Comparison of ENCODE assay signal across 10 cellular contexts in the genomic region with DNA sequence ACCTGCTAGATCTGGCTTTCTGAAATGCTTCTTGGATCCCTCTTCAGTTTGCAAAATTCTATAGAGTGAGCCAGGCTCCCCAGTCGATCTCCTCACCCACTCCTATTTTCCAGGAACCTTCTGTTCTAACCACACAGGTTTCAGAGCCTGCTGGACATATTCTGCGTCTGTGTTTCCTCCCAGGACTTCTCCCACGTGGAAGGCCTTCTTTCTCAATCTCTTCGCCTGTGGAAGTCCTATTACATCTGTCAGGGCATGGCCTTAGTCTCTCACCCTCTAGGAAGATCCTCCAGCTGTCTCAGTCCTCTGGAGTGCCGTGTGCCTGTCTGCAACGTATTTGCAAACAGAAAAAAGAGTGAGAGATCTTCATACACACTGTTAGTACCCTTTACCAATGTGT. TPM values are rescaled to one million over a fixed set of nuclear protein-coding genes. Genes with fewer than 3 reads are reported as not detected.
A peak's percentile ranks its signal among the peaks of the same experiment; 100 is the strongest.
DNase-seq lines count a peak whose midpoint lies in the region; ATAC-seq and TF ChIP-seq lines count a peak whose summit lies in the region.
"Had no signal": no experiment of that assay in that cellular context is flagged by ENCODE, and none has a peak within 500 bp of the region (broad histone marks: within the 10 kb centered on the region; RNA-seq: fewer than 3 reads in every experiment).

No MANE protein-coding gene starts in this region.

- no peak for ATAC-seq in activated CD8-positive, alpha-beta T cell treated with anti-CD3 and anti-CD28 coated beads, Interleukin-2, amount 10 ng/mL, durations not matched to agents 7 days and 5 days
- no peak for ATAC-seq in HG02610 (IDR thresholded peaks at IDR 0.05; ENCODE audit: unreplicated experiment)
- ATAC-seq in GM21447 (IDR thresholded peaks at IDR 0.05; ENCODE audit: unreplicated experiment), result no peak

- H3K4me1 ChIP-seq in left ventricle myocardium inferior, result peaks cover 40% of the 10 kb centered on the region

- peaks cover 20% of the 10 kb centered on the region for H3K4me1 Mint-ChIP-seq in activated CD8-positive, alpha-beta T cell treated with anti-CD3 and anti-CD28 coated beads, Interleukin-2, amount 10 ng/mL, durations not matched to agents 7 days and 5 days (ENCODE audit: low read depth)

- POLR2A ChIA-PET in activated CD8-positive, alpha-beta T cell treated with anti-CD3 and anti-CD28 coated beads, Interleukin-2, amount 10 ng/mL, durations not matched to agents 7 days and 5 days (lab: Charles Lee), result no interaction called here

- H3K4me3 ChIP-seq in left ventricle myocardium inferior (no peak overlapping the region), skeletal muscle cell (ENCODE audit: low read depth, low read length) (no peak overlapping the region)

- H3K36me3 ChIP-seq in left ventricle myocardium inferior, result peaks cover 7% of the 10 kb centered on the region

- in situ Hi-C loops in KBM-7 (cut with MboI; ENCODE audit: low pct_unique_long_range_greater_than_20kb, low sequenced_read_pairs), result no loop called here

- H3K27ac ChIP-seq in left ventricle myocardium inferior (replicated peaks), result peak overlapping the region; percentile 94

- no peak for TF ChIP-seq CTCF in left ventricle myocardium inferior (IDR thresholded peaks at IDR 0.05; ENCODE audit: borderline replicate concordance)

- CTCF ChIA-PET in activated CD8-positive, alpha-beta T cell treated with anti-CD3 and anti-CD28 coated beads, Interleukin-2, amount 10 ng/mL, durations not matched to agents 7 days and 5 days (lab: Charles Lee), result interaction anchor here (1.0 to 1.6 kb wide), 2 partner anchors 14 to 149 kb away, joined by 3 to 4 read pairs; no protein-coding TSS in a partner anchor

- no peak overlapping the region for H3K4me3 Mint-ChIP-seq in activated CD8-positive, alpha-beta T cell treated with anti-CD3 and anti-CD28 coated beads, Interleukin-2, amount 10 ng/mL, durations not matched to agents 7 days and 5 days

- peak overlapping the region; percentile 1 for H3K27ac Mint-ChIP-seq in activated CD8-positive, alpha-beta T cell treated with anti-CD3 and anti-CD28 coated beads, Interleukin-2, amount 10 ng/mL, durations not matched to agents 7 days and 5 days

- H3K27me3 ChIP-seq in left ventricle myocardium inferior (ENCODE audit: low read depth), result no peaks in the 10 kb centered on the region

- peaks cover 17% of the 10 kb centered on the region for H3K36me3 Mint-ChIP-seq in activated CD8-positive, alpha-beta T cell treated with anti-CD3 and anti-CD28 coated beads, Interleukin-2, amount 10 ng/mL, durations not matched to agents 7 days and 5 days (ENCODE audit: low read depth)

- TF ChIP-seq POLR2A in erythroblast (IDR thresholded peaks at IDR 0.05; ENCODE audit: low read length), result no peak

- no peaks in the 10 kb centered on the region for H3K9me3 Mint-ChIP-seq in activated CD8-positive, alpha-beta T cell treated with anti-CD3 and anti-CD28 coated beads, Interleukin-2, amount 10 ng/mL, durations not matched to agents 7 days and 5 days (ENCODE audit: insufficient read depth)

- no peaks in the 10 kb centered on the region for H3K9me3 ChIP-seq in left ventricle myocardium inferior (replicated peaks)

- intact Hi-C loops in left ventricle myocardium inferior (cut with micrococcal nuclease), result no loop called here

- H3K27me3 Mint-ChIP-seq in activated CD8-positive, alpha-beta T cell treated with anti-CD3 and anti-CD28 coated beads, Interleukin-2, amount 10 ng/mL, durations not matched to agents 7 days and 5 days (ENCODE audit: low read depth), result no peaks in the 10 kb centered on the region

- DNase-seq in GM03348 (ENCODE audit: low spot score) (peak; percentile 62), left ventricle myocardium inferior (peak; percentile 9), skeletal muscle cell (ENCODE audit: low read depth) (peak; percentile 88), erythroblast (lab: John Stamatoyannopoulos, UW) (no peak), KBM-7 (no peak)
- DNase-seq in activated CD8-positive, alpha-beta T cell treated with anti-CD3 and anti-CD28 coated beads, Interleukin-2, amount 10 ng/mL, durations not matched to agents 7 days and 5 days, result no peak
- DNase-seq: activated CD4-positive, alpha-beta T cell treated with anti-CD3 and anti-CD28 coated beads for 1 hour; NCI-H1417 treated with DMSO at 0.1 percent for 48 hours had no signal

RNA-seq across cellular contexts. Expression of gene NPEPL1, which starts 1.7 kb away (rescaled TPM):
- total RNA-seq in activated CD8-positive, alpha-beta T cell treated with anti-CD3 and anti-CD28 coated beads, Interleukin-2, amount 10 ng/mL, durations not matched to agents 7 days and 5 days, result 10 to 100 TPM; 22.9 to 26.8 TPM
- total RNA-seq in left ventricle myocardium inferior, result 33.6 TPM

RNA-seq across cellular contexts. Expression of gene STX16, which starts 39.8 kb away (rescaled TPM):
- total RNA-seq in activated CD8-positive, alpha-beta T cell treated with anti-CD3 and anti-CD28 coated beads, Interleukin-2, amount 10 ng/mL, durations not matched to agents 7 days and 5 days, result 100 to 1,000 TPM; 128 to 136 TPM
- 28.0 TPM for total RNA-seq in left ventricle myocardium inferior

Comparison
In these comparisons a context has a peak if more than half of its experiments do, and no peak if none do; other contexts are left out.
1. DNase-seq: peak in GM03348 (single experiment), left ventricle myocardium inferior (single experiment) and skeletal muscle cell (single experiment); none in activated CD8-positive, alpha-beta T cell treated with anti-CD3 and anti-CD28 coated beads, Interleukin-2, amount 10 ng/mL, durations not matched to agents 7 days and 5 days (single experiment), erythroblast (0 of 2) and KBM-7 (single experiment).